ENCODE assay signal across 8 cellular contexts in genomic region chr1:171817511-171818265, GRCh38. TPM values are rescaled to one million over a fixed set of nuclear protein-coding genes. Genes with fewer than 3 reads are reported as not detected.
DNase-seq lines count a peak whose midpoint lies in the region; ATAC-seq, FAIRE-seq and TF ChIP-seq lines count a peak whose summit lies in the region.

No MANE protein-coding gene starts in this region.

- H3K27ac Mint-ChIP-seq in activated CD4-positive, alpha-beta T cell treated with anti-CD3 and anti-CD28 coated beads, Interleukin-2, amount 10 ng/mL, durations not matched to agents 24 days and 14 days: peak overlapping the region; percentile 86
- peak overlapping the region; percentile 89 for H3K27ac Mint-ChIP-seq in stimulated activated effector memory CD8-positive, alpha-beta T cell treated with anti-CD3 and anti-CD28 coated beads, Interleukin-12 subunit alpha, Interleukin-12 subunit beta, amount 100 ng/mL, for 72 hours

- peak; percentile 62 for ATAC-seq in GM18861 (IDR thresholded peaks at IDR 0.05; ENCODE audit: unreplicated experiment)
- ATAC-seq in stimulated activated effector memory CD8-positive, alpha-beta T cell treated with anti-CD3 and anti-CD28 coated beads, Interleukin-12 subunit alpha, Interleukin-12 subunit beta, amount 100 ng/mL, for 72 hours: peak; percentile 100

- no peak overlapping the region for H3K4me3 ChIP-seq in fibroblast of villous mesenchyme (ENCODE audit: low read depth, low read length)

- peak overlapping the region; percentile 57 for H3K4me3 Mint-ChIP-seq in activated CD4-positive, alpha-beta T cell treated with anti-CD3 and anti-CD28 coated beads, Interleukin-2, amount 10 ng/mL, durations not matched to agents 24 days and 14 days
- H3K4me3 Mint-ChIP-seq in stimulated activated effector memory CD8-positive, alpha-beta T cell treated with anti-CD3 and anti-CD28 coated beads, Interleukin-12 subunit alpha, Interleukin-12 subunit beta, amount 100 ng/mL, for 72 hours: peak overlapping the region; percentile 45

- no peak for FAIRE-seq in GM12892 (lab: Jason Lieb, UNC)

- no peak for TF ChIP-seq CTCF in fibroblast of villous mesenchyme (IDR thresholded peaks at IDR 0.05; ENCODE audit: insufficient read depth, low read depth, low read length)

- H3K27me3 Mint-ChIP-seq in activated CD4-positive, alpha-beta T cell treated with anti-CD3 and anti-CD28 coated beads, Interleukin-2, amount 10 ng/mL, durations not matched to agents 24 days and 14 days: no peaks in the 10 kb centered on the region

- DNase-seq in A172 (ENCODE audit: low spot score): peak; percentile 92
- peak; percentile 15 for DNase-seq in HS-27A (ENCODE audit: low read depth)
- DNase-seq in activated CD4-positive, alpha-beta T cell treated with anti-CD3 and anti-CD28 coated beads, Interleukin-2, amount 10 ng/mL, durations not matched to agents 24 days and 14 days: peak; percentile 78
- DNase-seq in fibroblast of villous mesenchyme (ENCODE audit: low read depth): peak; percentile 80
- DNase-seq in stimulated activated effector memory CD8-positive, alpha-beta T cell treated with anti-CD3 and anti-CD28 coated beads, Interleukin-12 subunit alpha, Interleukin-12 subunit beta, amount 100 ng/mL, for 72 hours (ENCODE audit: low spot score in 2 of 2): peak in 1 of 2 donors; percentile 67
- no peak for DNase-seq in GM12892 (ENCODE audit: insufficient read length)
- DNase-seq in NCI-H2081 treated with DMSO at 0.1 percent for 48 hours (lab: John Stamatoyannopoulos, UW): no peak

- intact Hi-C loops in activated CD4-positive, alpha-beta T cell treated with anti-CD3 and anti-CD28 coated beads, Interleukin-2, amount 10 ng/mL, durations not matched to agents 24 days and 14 days (cut with micrococcal nuclease): loop anchor here (2.0 to 10.0 kb wide), 2 partner anchors 23 to 457 kb away; partner anchors contain the start of gene DNM3

- H3K36me3 Mint-ChIP-seq in activated CD4-positive, alpha-beta T cell treated with anti-CD3 and anti-CD28 coated beads, Interleukin-2, amount 10 ng/mL, durations not matched to agents 24 days and 14 days (ENCODE audit: low read depth): no peaks in the 10 kb centered on the region
- H3K36me3 Mint-ChIP-seq in stimulated activated effector memory CD8-positive, alpha-beta T cell treated with anti-CD3 and anti-CD28 coated beads, Interleukin-12 subunit alpha, Interleukin-12 subunit beta, amount 100 ng/mL, for 72 hours: no peaks in the 10 kb centered on the region

- H3K4me1 Mint-ChIP-seq in activated CD4-positive, alpha-beta T cell treated with anti-CD3 and anti-CD28 coated beads, Interleukin-2, amount 10 ng/mL, durations not matched to agents 24 days and 14 days: peaks cover 18% of the 10 kb centered on the region
- H3K4me1 Mint-ChIP-seq in stimulated activated effector memory CD8-positive, alpha-beta T cell treated with anti-CD3 and anti-CD28 coated beads, Interleukin-12 subunit alpha, Interleukin-12 subunit beta, amount 100 ng/mL, for 72 hours: peaks cover 15% of the 10 kb centered on the region

- no peak for TF ChIP-seq POLR2A in GM12892 (IDR thresholded peaks at IDR 0.05; ENCODE audit: low read depth, low read length)

- no peaks in the 10 kb centered on the region for H3K9me3 Mint-ChIP-seq in activated CD4-positive, alpha-beta T cell treated with anti-CD3 and anti-CD28 coated beads, Interleukin-2, amount 10 ng/mL, durations not matched to agents 24 days and 14 days
- H3K9me3 Mint-ChIP-seq in stimulated activated effector memory CD8-positive, alpha-beta T cell treated with anti-CD3 and anti-CD28 coated beads, Interleukin-12 subunit alpha, Interleukin-12 subunit beta, amount 100 ng/mL, for 72 hours: no peaks in the 10 kb centered on the region

RNA-seq across cellular contexts. Expression of gene DNM3, which starts 23.6 kb away (rescaled TPM):
- total RNA-seq in A172 (2014; rRNA removed; shearing (Covaris generic)): 0.90 and 1.0 TPM in 2 replicates
- 0.42 and 0.45 TPM in 2 replicates for total RNA-seq in activated CD4-positive, alpha-beta T cell treated with anti-CD3 and anti-CD28 coated beads, Interleukin-2, amount 10 ng/mL, durations not matched to agents 24 days and 14 days
- total RNA-seq in fibroblast of villous mesenchyme: 1.9 and 2.2 TPM in 2 replicates
- 0.36 TPM for polyA plus RNA-seq in GM12892 (2012; ENCODE audit: missing spikeins)

RNA-seq across cellular contexts. Expression of gene METTL13, which starts 36.2 kb away (rescaled TPM):
- 49.8 and 54.1 TPM in 2 replicates for total RNA-seq in A172 (2014; rRNA removed; shearing (Covaris generic))
- 56.1 and 57.8 TPM in 2 replicates for total RNA-seq in activated CD4-positive, alpha-beta T cell treated with anti-CD3 and anti-CD28 coated beads, Interleukin-2, amount 10 ng/mL, durations not matched to agents 24 days and 14 days
- total RNA-seq in fibroblast of villous mesenchyme: 11.9 and 13.0 TPM in 2 replicates
- 21.3 TPM for polyA plus RNA-seq in GM12892 (2012; ENCODE audit: missing spikeins)

Comparison
In these comparisons a context has a peak if more than half of its experiments do, and no peak if none do; other contexts are left out.
1. DNase-seq: peak in A172 (single experiment), HS-27A (single experiment), activated CD4-positive, alpha-beta T cell treated with anti-CD3 and anti-CD28 coated beads, Interleukin-2, amount 10 ng/mL, durations not matched to agents 24 days and 14 days (single experiment) and fibroblast of villous mesenchyme (single experiment); none in GM12892 (single experiment) and NCI-H2081 treated with DMSO at 0.1 percent for 48 hours (single experiment).